ENCODE assay signal across 10 cellular contexts in genomic region chr7:11452491-11452890, GRCh38.
"Had no signal": no experiment of that assay in that cellular context is flagged by ENCODE, and none has a peak within 500 bp of the region (broad histone marks: within the 10 kb centered on the region; RNA-seq: fewer than 3 reads in every experiment).

No MANE protein-coding gene starts in this region.

- H3K4me1 Mint-ChIP-seq: IgD-negative memory B cell had no signal

- H3K9ac ChIP-seq: GM23248 had no signal

- H3K27ac ChIP-seq: GM23248, HL-60 had no signal

- ATAC-seq: HCT116, HepG2 had no signal

- H2AFZ ChIP-seq: GM23248 had no signal

- H3K27me3 Mint-ChIP-seq: IgD-negative memory B cell had no signal

- H3K27ac Mint-ChIP-seq: HFFc6, IgD-negative memory B cell had no signal

- H3K36me3 ChIP-seq: HAP-1 had no signal

- H3K9me3 ChIP-seq: HAP-1 had no signal

- H3K4me3 Mint-ChIP-seq: HFFc6, IgD-negative memory B cell had no signal

- H3K4me3 ChIP-seq: GM23248, HAP-1 had no signal

- H3K36me3 Mint-ChIP-seq: IgD-negative memory B cell had no signal

- DNase-seq: GM23248, GOT3, H7, HFFc6, KBM-7 had no signal
